1 cellular context compared by ENCODE assay signal in genomic region chr12:54392485-54393349, GRCh38.
TF ChIP-seq lines count a peak whose summit lies in the region.

No MANE protein-coding gene starts in this region.

TF ChIP-seq in HEK293, 187 proteins besides CTCF, POLR2A, EP300 and RAD21 (continued from another document):
- TF ChIP-seq PRDM10 (tag by site-specific recombination; IDR thresholded peaks at IDR 0.05) (peak; percentile 15; the same call in 1 of the 2 replicates), ZNF416 (tag by site-specific recombination; IDR thresholded peaks at IDR 0.05) (no peak), SP3 (tag by site-specific recombination; IDR thresholded peaks at IDR 0.05) (0 out of 2 replicates have a peak, but pooled peaks have one; percentile 25), ZNF600 (tag by site-specific recombination; IDR thresholded peaks at IDR 0.05) (0 out of 2 replicates have a peak, but pooled peaks have one; percentile 25), SP2 (tag by site-specific recombination; IDR thresholded peaks at IDR 0.05) (peak; percentile 56)
